Comparison of ENCODE assay signal across 12 cellular contexts in genomic region chr5:124655211-124655880, GRCh38.
A peak's percentile ranks its signal among the peaks of the same experiment; 100 is the strongest.
DNase-seq lines count a peak whose midpoint lies in the region; ATAC-seq, FAIRE-seq and TF ChIP-seq lines count a peak whose summit lies in the region.
"Had no signal": no experiment of that assay in that cellular context is flagged by ENCODE, and none has a peak within 500 bp of the region (broad histone marks: within the 10 kb centered on the region; RNA-seq: fewer than 3 reads in every experiment).

No MANE protein-coding gene starts in this region.

- H3K36me3 ChIP-seq in BLaER1, result peaks cover 58% of the 10 kb centered on the region
- no peaks in the 10 kb centered on the region for H3K36me3 ChIP-seq in IMR-90 (ENCODE audit: control insufficient read depth, insufficient read depth, low read length)
- H3K36me3 ChIP-seq in kidney (ENCODE audit: control insufficient read depth in 1 of 2, insufficient read depth in 2 of 2, low read length in 2 of 2), result no peaks in the 10 kb centered on the region

- H2BK15ac ChIP-seq in IMR-90 (ENCODE audit: low read depth, low read length), result no peak overlapping the region; the same call in 2 of the 3 replicates

- H2BK120ac ChIP-seq in IMR-90 (ENCODE audit: low read depth, low read length), result peak overlapping the region; percentile 78

- ATAC-seq in IMR-90 (ENCODE audit: low read depth) (no peak), HG03097 (IDR thresholded peaks at IDR 0.05; ENCODE audit: low FRiP score, unreplicated experiment) (no peak)
- ATAC-seq: effector memory CD8-positive, alpha-beta T cell had no signal

- H3K4me3 ChIP-seq in BLaER1 (no peak overlapping the region), IMR-90 (ENCODE audit: insufficient read depth, low read depth, low read length) (no peak overlapping the region), kidney (ENCODE audit: low read length in 2 of 2) (peak overlapping the region; percentile 2 to 15)

- H2BK20ac ChIP-seq in IMR-90 (ENCODE audit: low read depth, low read length), result peak overlapping the region; percentile 79

- POLR2A ChIA-PET in IMR-90 (lab: Charles Lee; ENCODE audit: unreplicated experiment), result no interaction called here

- TF ChIP-seq CTCF in IMR-90 (conservative IDR thresholded peaks at IDR 0.05; ENCODE audit: low read depth, low read length) (no peak), VCaP (conservative IDR thresholded peaks at IDR 0.05) (no peak), kidney (IDR thresholded peaks at IDR 0.05; ENCODE audit: borderline replicate concordance, extremely low read depth, insufficient read depth) (no peak)

- WGBS in IMR-90 (ENCODE audit: extremely low coverage in 2 of 2, insufficient read length in 1 of 2), 2 experiments, result 31% methylated on average over 2 of the region's 8 CpGs; no CpG with 5 or more reads in 1 of the 2 experiments

- TF ChIP-seq RAD21 in IMR-90 (IDR thresholded peaks at IDR 0.05; ENCODE audit: low read length), result no peak

- H2AK5ac ChIP-seq in IMR-90 (ENCODE audit: low read depth, low read length), result no peak overlapping the region

- H3K14ac ChIP-seq in IMR-90 (replicated peaks; ENCODE audit: low read depth, low read length), result peak overlapping the region; percentile 6; the same call in 1 of the 2 replicates

- H2AK9ac ChIP-seq in IMR-90 (replicated peaks; ENCODE audit: low read depth, low read length, poor library complexity), result no peak overlapping the region

- H3K9ac ChIP-seq in BLaER1, result no peak overlapping the region
- H3K9ac ChIP-seq in IMR-90 (ENCODE audit: low read depth, low read length), result no peak overlapping the region; the same call in 1 of the 2 replicates
- peak overlapping the region; percentile 25 to 38 for H3K9ac ChIP-seq in kidney (ENCODE audit: low read length in 2 of 2)

- no TSS peak for BruUV-seq in IMR-90 (replicated peaks; lab: Mats Ljungman, UMichigan)

- H3K4ac ChIP-seq in IMR-90 (ENCODE audit: low read depth, low read length), result peak overlapping the region; percentile 46; the same call in 1 of the 2 replicates

- DNase-seq in IMR-90, result no peak
- no peak for DNase-seq in kidney
- no peak for DNase-seq in OCI-M1 (lab: John Stamatoyannopoulos, UW)
- no peak for DNase-seq in NCI-H226
- DNase-seq in NK-92 (lab: John Stamatoyannopoulos, UW; ENCODE audit: unreplicated experiment), result no peak
- DNase-seq: activated T-cell treated with anti-CD3 and anti-CD28 coated beads, Interleukin-2, amount 50 U/mL, for 4 hours; effector memory CD8-positive, alpha-beta T cell; mesendoderm; stimulated activated CD4-positive, alpha-beta T cell treated with anti-CD3 and anti-CD28 coated beads, Interleukin-4, amount 100 ng/mL, for 4 hours had no signal

- H3K4me2 ChIP-seq in BLaER1, result peak overlapping the region; percentile 93
- peak overlapping the region; percentile 61 for H3K4me2 ChIP-seq in IMR-90 (ENCODE audit: low read depth, low read length)

- peak overlapping the region; percentile 87 for H3K18ac ChIP-seq in IMR-90 (ENCODE audit: low read depth, low read length)

- dilution Hi-C loops in IMR-90 (cut with HindIII; ENCODE audit: low sequenced_read_pairs, unreplicated experiment), result no loop called here

- FAIRE-seq in kidney (lab: Jason Lieb, UNC), result no peak

- H3K9me3 ChIP-seq in BLaER1, result no peaks in the 10 kb centered on the region
- H3K9me3 ChIP-seq in IMR-90 (ENCODE audit: control insufficient read depth, insufficient read depth, low read length), result no peaks in the 10 kb centered on the region
- H3K9me3 ChIP-seq in kidney (ENCODE audit: control insufficient read depth in 1 of 2, low read length in 2 of 2), result no peaks in the 10 kb centered on the region

- H3K23ac ChIP-seq in IMR-90 (ENCODE audit: low read depth, low read length), result no peak overlapping the region

- TF ChIP-seq POLR2A in IMR-90 (IDR thresholded peaks at IDR 0.05; ENCODE audit: low read depth, low read length), result no peak

- peak overlapping the region; percentile 40 to 51; a peak in 3 of 4 replicates for H4K8ac ChIP-seq in IMR-90 (ENCODE audit: low read depth in 2 of 2, low read length in 2 of 2)

- H4K20me1 ChIP-seq in BLaER1, result peaks cover 100% of the 10 kb centered on the region
- peaks cover 5% of the 10 kb centered on the region; the same call in 1 of the 2 replicates for H4K20me1 ChIP-seq in IMR-90 (ENCODE audit: insufficient read depth, low read length)

- no peak overlapping the region for H2AFZ ChIP-seq in IMR-90 (replicated peaks; ENCODE audit: low read length, poor library complexity)

- H3K9me1 ChIP-seq in IMR-90 (ENCODE audit: insufficient read depth, low read length), result peaks cover 14% of the 10 kb centered on the region

- H3K56ac ChIP-seq in IMR-90 (ENCODE audit: extremely low read depth, insufficient read depth, low read length), result peak overlapping the region; percentile 37; the same call in 1 of the 2 replicates

- CTCF ChIA-PET in IMR-90 (lab: Yijun Ruan, JAX), result no interaction called here

- H3K27me3 ChIP-seq in BLaER1, result no peaks in the 10 kb centered on the region
- no peaks in the 10 kb centered on the region for H3K27me3 ChIP-seq in IMR-90 (ENCODE audit: control insufficient read depth, insufficient read depth, low read length)

- in situ Hi-C loops in IMR-90 (cut with MboI; ENCODE audit: low sequenced_read_pairs), result no loop called here

- H4K5ac ChIP-seq in IMR-90 (ENCODE audit: low read depth, low read length), result peak overlapping the region; percentile 62; the same call in 1 of the 2 replicates

- no peak overlapping the region for H3K27ac ChIP-seq in BLaER1
- H3K27ac ChIP-seq in IMR-90 (ENCODE audit: insufficient read depth, low read length), result peak overlapping the region; percentile 41; the same call in 1 of the 2 replicates
- peak overlapping the region; percentile 77 for H3K27ac ChIP-seq in VCaP
- peak overlapping the region; percentile 52 to 78 for H3K27ac ChIP-seq in kidney (ENCODE audit: low read depth in 2 of 2, low read length in 2 of 2)

- intact Hi-C loops in IMR-90 (cut with micrococcal nuclease), result loop anchor here (10.0 kb wide), 1 partner anchor 721 kb away; no protein-coding TSS in a partner anchor
- intact Hi-C loops in kidney (cut with DNase I), result no loop called here

- peak overlapping the region; percentile 80 for H2BK5ac ChIP-seq in IMR-90 (ENCODE audit: low read depth, low read length, poor library complexity, severe bottlenecking)

- H4K91ac ChIP-seq in IMR-90 (ENCODE audit: insufficient read depth, low read depth, low read length), result peak overlapping the region; percentile 44; the same call in 1 of the 2 replicates

- peaks cover 34 to 66% of the 10 kb centered on the region in 2 experiments for H3K79me1 ChIP-seq in IMR-90 (ENCODE audit: low read depth in 1 of 2, low read length in 2 of 2)

- peaks cover 100% of the 10 kb centered on the region for H3K4me1 ChIP-seq in BLaER1
- peaks cover 27% of the 10 kb centered on the region for H3K4me1 ChIP-seq in IMR-90 (ENCODE audit: control insufficient read depth, insufficient read depth, low read length)
- H3K4me1 ChIP-seq in kidney (ENCODE audit: control insufficient read depth in 1 of 2, insufficient read depth in 1 of 2, low read depth in 1 of 2, low read length in 2 of 2), result peaks cover 51 to 76% of the 10 kb centered on the region in 2 donors

TF ChIP-seq in IMR-90, 13 proteins besides CTCF, POLR2A, EP300 and RAD21:
- TF ChIP-seq CEBPB (IDR thresholded peaks at IDR 0.05; ENCODE audit: low read depth, low read length) (peak; percentile 89), SMC3 (IDR thresholded peaks at IDR 0.05; ENCODE audit: low read depth, low read length) (no peak)

Comparison
In these comparisons a context has a peak if more than half of its experiments do, and no peak if none do; other contexts are left out.
1. H3K4me3 ChIP-seq: peak in kidney (2 of 2); none in BLaER1 (single experiment) and IMR-90 (single experiment).
2. H3K9ac ChIP-seq: peak in kidney (2 of 2); none in BLaER1 (single experiment) and IMR-90 (single experiment).